In the genomic region with DNA sequence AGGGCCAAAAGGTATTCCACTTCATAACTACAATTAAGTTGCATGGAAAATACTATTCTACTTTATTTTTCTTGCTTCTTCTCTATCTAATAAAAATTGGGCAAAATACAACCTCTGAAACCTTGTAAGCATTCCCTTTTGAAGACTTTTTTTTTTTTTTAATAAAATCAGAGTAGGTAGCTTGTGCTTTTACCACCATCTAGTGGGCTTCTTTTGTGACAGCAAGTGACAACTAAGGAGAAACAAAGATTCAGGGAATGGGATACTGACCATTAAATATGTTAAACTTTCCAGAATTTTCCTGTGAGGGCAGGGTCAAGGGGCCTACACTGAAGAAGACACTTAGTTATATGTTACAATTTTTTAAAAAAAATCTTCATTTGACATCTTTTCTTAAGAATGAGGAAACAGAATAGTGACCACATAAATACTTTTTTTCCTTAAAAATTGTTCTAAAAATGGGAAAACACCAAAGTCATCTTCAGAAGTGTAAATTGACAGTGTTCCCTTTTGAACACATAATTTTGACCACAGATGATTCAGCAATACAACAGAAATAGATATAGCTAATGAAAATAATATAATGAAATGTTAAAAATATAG, we compare ENCODE assay signal across 8 cellular contexts.
DNase-seq lines count a peak whose midpoint lies in the region; ATAC-seq, FAIRE-seq and TF ChIP-seq lines count a peak whose summit lies in the region.

No MANE protein-coding gene starts in this region.

- TF ChIP-seq CTCF in BE2C (IDR thresholded peaks at IDR 0.05; ENCODE audit: low read depth, low read length) = peak; percentile 49
- TF ChIP-seq CTCF in HL-60 (IDR thresholded peaks at IDR 0.05; ENCODE audit: insufficient read depth, low read length) = peak; percentile 16
- peak; percentile 79 for TF ChIP-seq CTCF in foreskin keratinocyte (conservative IDR thresholded peaks at IDR 0.05)
- peak; percentile 52 for TF ChIP-seq CTCF in upper lobe of right lung (IDR thresholded peaks at IDR 0.05)
- no peak for TF ChIP-seq CTCF in suprapubic skin (IDR thresholded peaks at IDR 0.05)
- no peak for TF ChIP-seq CTCF in vagina (IDR thresholded peaks at IDR 0.05)

- no peaks in the 10 kb centered on the region for H3K36me3 ChIP-seq in BE2C
- H3K36me3 ChIP-seq in upper lobe of right lung = no peaks in the 10 kb centered on the region
- H3K36me3 ChIP-seq in suprapubic skin = no peaks in the 10 kb centered on the region
- no peaks in the 10 kb centered on the region for H3K36me3 ChIP-seq in vagina

- H3K4me3 ChIP-seq in BE2C (ENCODE audit: low read depth, low read length) (no peak overlapping the region), HL-60 (replicated peaks; ENCODE audit: insufficient read depth, low read length) (no peak overlapping the region), upper lobe of right lung (no peak overlapping the region), suprapubic skin (no peak overlapping the region), vagina (no peak overlapping the region)

- H3K27me3 ChIP-seq in BE2C = no peaks in the 10 kb centered on the region
- H3K27me3 ChIP-seq in HL-60 (ENCODE audit: insufficient read depth, poor library complexity, severe bottlenecking) = peaks cover 11% of the 10 kb centered on the region
- no peaks in the 10 kb centered on the region for H3K27me3 ChIP-seq in foreskin keratinocyte
- H3K27me3 ChIP-seq in upper lobe of right lung = no peaks in the 10 kb centered on the region
- H3K27me3 ChIP-seq in suprapubic skin = no peaks in the 10 kb centered on the region
- H3K27me3 ChIP-seq in vagina = no peaks in the 10 kb centered on the region

- intact Hi-C loops in upper lobe of right lung (cut with DNase I) (no loop called here), vagina (cut with DNase I) (no loop called here)

- DNase-seq in BE2C (no peak), HL-60 (ENCODE audit: low read depth in 1 of 2, low spot score in 1 of 2) (peak in 1 of 2 experiments; percentile 4), RCC 7860 (ENCODE audit: low spot score) (peak; percentile 46), foreskin keratinocyte (peak in 1 of 2 donors; percentile 31), upper lobe of right lung (no peak), suprapubic skin (ENCODE audit: low spot score in 2 of 2) (no peak), vagina (ENCODE audit: extremely low spot score in 2 of 2) (no peak)

- TF ChIP-seq EP300 in suprapubic skin (IDR thresholded peaks at IDR 0.05) = no peak

- TF ChIP-seq POLR2A in suprapubic skin (IDR thresholded peaks at IDR 0.05) (no peak), vagina (IDR thresholded peaks at IDR 0.05) (no peak)

- H3K4me1 ChIP-seq in BE2C (no peaks in the 10 kb centered on the region), foreskin keratinocyte (no peaks in the 10 kb centered on the region), upper lobe of right lung (no peaks in the 10 kb centered on the region), suprapubic skin (no peaks in the 10 kb centered on the region), vagina (no peaks in the 10 kb centered on the region)

- FAIRE-seq in RCC 7860 (lab: Jason Lieb, UNC) = peak; percentile 84

- no peak overlapping the region for H3K27ac ChIP-seq in HL-60 (replicated peaks)
- no peak overlapping the region for H3K27ac ChIP-seq in foreskin keratinocyte
- H3K27ac ChIP-seq in upper lobe of right lung = no peak overlapping the region
- no peak overlapping the region for H3K27ac ChIP-seq in suprapubic skin
- H3K27ac ChIP-seq in vagina = no peak overlapping the region

- no peaks in the 10 kb centered on the region for H3K9me3 ChIP-seq in BE2C
- H3K9me3 ChIP-seq in upper lobe of right lung = no peaks in the 10 kb centered on the region
- no peaks in the 10 kb centered on the region for H3K9me3 ChIP-seq in suprapubic skin
- H3K9me3 ChIP-seq in vagina = no peaks in the 10 kb centered on the region

- ATAC-seq in foreskin keratinocyte (peak; percentile 35), upper lobe of right lung (no peak), HG02840 (IDR thresholded peaks at IDR 0.05; ENCODE audit: low FRiP score, unreplicated experiment) (no peak)

Comparison
In these comparisons a context has a peak if more than half of its experiments do, and no peak if none do; other contexts are left out.
1. CTCF ChIP-seq: peak in BE2C (single experiment), HL-60 (single experiment), foreskin keratinocyte (single experiment) and upper lobe of right lung (single experiment); none in suprapubic skin (0 of 2) and vagina (0 of 3).